Comparison of ENCODE assay signal across 10 cellular contexts in genomic region chr1:109791495-109792040, GRCh38. TPM values are rescaled to one million over a fixed set of nuclear protein-coding genes. Genes with fewer than 3 reads are reported as not detected.
A peak's percentile ranks its signal among the peaks of the same experiment; 100 is the strongest.
DNase-seq lines count a peak whose midpoint lies in the region; ATAC-seq lines count a peak whose summit lies in the region.
"Had no signal": no experiment of that assay in that cellular context is flagged by ENCODE, and none has a peak within 500 bp of the region (broad histone marks: within the 10 kb centered on the region; RNA-seq: fewer than 3 reads in every experiment).

No MANE protein-coding gene starts in this region.

- no peaks in the 10 kb centered on the region for H3K27me3 Mint-ChIP-seq in activated CD4-positive, alpha-beta T cell treated with anti-CD3 and anti-CD28 coated beads, Interleukin-2, amount 10 ng/mL, durations not matched to agents 24 days and 14 days
- peaks cover 9 to 21% (median 11%) of the 10 kb centered on the region in 3 donors for H3K27me3 Mint-ChIP-seq in immature natural killer cell (ENCODE audit: low read depth in 3 of 3)
- no peaks in the 10 kb centered on the region for H3K27me3 Mint-ChIP-seq in stimulated activated naive CD8-positive, alpha-beta T cell treated with anti-CD3 and anti-CD28 coated beads, Interleukin-15, amount 100 ng/mL, for 72 hours

- H3K4me1 Mint-ChIP-seq in activated CD4-positive, alpha-beta T cell treated with anti-CD3 and anti-CD28 coated beads, Interleukin-2, amount 10 ng/mL, durations not matched to agents 24 days and 14 days: peaks cover 63% of the 10 kb centered on the region
- peaks cover 72 to 73% of the 10 kb centered on the region in 2 donors for H3K4me1 Mint-ChIP-seq in immature natural killer cell
- peaks cover 78% of the 10 kb centered on the region for H3K4me1 Mint-ChIP-seq in stimulated activated naive CD8-positive, alpha-beta T cell treated with anti-CD3 and anti-CD28 coated beads, Interleukin-15, amount 100 ng/mL, for 72 hours

- peak overlapping the region; percentile 95 for H3K27ac Mint-ChIP-seq in activated CD4-positive, alpha-beta T cell treated with anti-CD3 and anti-CD28 coated beads, Interleukin-2, amount 10 ng/mL, durations not matched to agents 24 days and 14 days
- H3K27ac Mint-ChIP-seq in immature natural killer cell: peak overlapping the region; percentile 46 to 95 (median 80)
- H3K27ac Mint-ChIP-seq in stimulated activated naive CD8-positive, alpha-beta T cell treated with anti-CD3 and anti-CD28 coated beads, Interleukin-15, amount 100 ng/mL, for 72 hours: peak overlapping the region; percentile 95 to 97

- DNase-seq in activated CD4-positive, alpha-beta T cell treated with anti-CD3 and anti-CD28 coated beads, Interleukin-2, amount 10 ng/mL, durations not matched to agents 24 days and 14 days: no peak
- DNase-seq in activated CD4-positive, alpha-beta T cell treated with anti-CD3 and anti-CD28 coated beads, Interleukin-2, amount 50 U/mL, for 48 hours: no peak
- peak; percentile 58 for DNase-seq in activated CD8-positive, alpha-beta memory T cell treated with anti-CD3 and anti-CD28 coated beads for 24 hours
- DNase-seq in immature natural killer cell: no peak
- no peak for DNase-seq in stimulated activated naive CD8-positive, alpha-beta T cell treated with anti-CD3 and anti-CD28 coated beads, Interleukin-15, amount 100 ng/mL, for 72 hours
- DNase-seq in NCI-H345 (lab: John Stamatoyannopoulos, UW): no peak
- DNase-seq in iPS-NIHi11 (ENCODE audit: low spot score): no peak

- intact Hi-C loops in activated CD4-positive, alpha-beta T cell treated with anti-CD3 and anti-CD28 coated beads, Interleukin-2, amount 10 ng/mL, durations not matched to agents 24 days and 14 days (cut with micrococcal nuclease): loop anchor here (5.0 kb wide), 1 partner anchor 36 kb away; no protein-coding TSS in a partner anchor

- peak overlapping the region; percentile 53 for H3K4me3 Mint-ChIP-seq in activated CD4-positive, alpha-beta T cell treated with anti-CD3 and anti-CD28 coated beads, Interleukin-2, amount 10 ng/mL, durations not matched to agents 24 days and 14 days
- H3K4me3 Mint-ChIP-seq in immature natural killer cell: peak overlapping the region in 4 of 5 donors; percentile 57 to 72 (median 66)
- H3K4me3 Mint-ChIP-seq in stimulated activated naive CD8-positive, alpha-beta T cell treated with anti-CD3 and anti-CD28 coated beads, Interleukin-15, amount 100 ng/mL, for 72 hours: peak overlapping the region; percentile 51 to 62

- H3K36me3 Mint-ChIP-seq in activated CD4-positive, alpha-beta T cell treated with anti-CD3 and anti-CD28 coated beads, Interleukin-2, amount 10 ng/mL, durations not matched to agents 24 days and 14 days (ENCODE audit: low read depth): no peaks in the 10 kb centered on the region
- H3K36me3 Mint-ChIP-seq in immature natural killer cell: no peaks in the 10 kb centered on the region

- no peak for ATAC-seq in stimulated activated naive CD8-positive, alpha-beta T cell treated with anti-CD3 and anti-CD28 coated beads, Interleukin-15, amount 100 ng/mL, for 72 hours
- no peak for ATAC-seq in HG02981 (IDR thresholded peaks at IDR 0.05; ENCODE audit: unreplicated experiment)

- H3K9me3 Mint-ChIP-seq in activated CD4-positive, alpha-beta T cell treated with anti-CD3 and anti-CD28 coated beads, Interleukin-2, amount 10 ng/mL, durations not matched to agents 24 days and 14 days: no peaks in the 10 kb centered on the region
- no peaks in the 10 kb centered on the region for H3K9me3 Mint-ChIP-seq in immature natural killer cell
- no peaks in the 10 kb centered on the region for H3K9me3 Mint-ChIP-seq in stimulated activated naive CD8-positive, alpha-beta T cell treated with anti-CD3 and anti-CD28 coated beads, Interleukin-15, amount 100 ng/mL, for 72 hours

RNA-seq across cellular contexts. Expression of gene EPS8L3, which starts 27.8 kb away (rescaled TPM):
- not detected in 2 replicates for total RNA-seq in activated CD4-positive, alpha-beta T cell treated with anti-CD3 and anti-CD28 coated beads, Interleukin-2, amount 10 ng/mL, durations not matched to agents 24 days and 14 days
- polyA plus RNA-seq in immature natural killer cell: under 1 TPM in 2 of 3 donors, not detected in 1; 0.09 to 0.13 TPM
- total RNA-seq: epithelial cell of proximal tubule, left lung had no signal

RNA-seq across cellular contexts. Expression of gene GSTM3, which starts 50.7 kb away (rescaled TPM):
- total RNA-seq in activated CD4-positive, alpha-beta T cell treated with anti-CD3 and anti-CD28 coated beads, Interleukin-2, amount 10 ng/mL, durations not matched to agents 24 days and 14 days: 12.4 and 13.0 TPM in 2 replicates
- polyA plus RNA-seq in immature natural killer cell: 1 to 10 TPM; 1.1 to 7.1 (median 5.9) TPM
